Comparison of ENCODE assay signal across 1 cellular context in genomic region chr1:226632922-226633351, GRCh38.
TF ChIP-seq lines count a peak whose summit lies in the region.

No MANE protein-coding gene starts in this region.

TF ChIP-seq in GM23338, 12 proteins besides CTCF, POLR2A, EP300 and RAD21 (continued from another document):
- TF ChIP-seq ZNF462 (CRISPR knock-in tag; IDR thresholded peaks at IDR 0.05) (no peak), POLR2AphosphoS5 (IDR thresholded peaks at IDR 0.05; ENCODE audit: low read depth) (no peak), STAT1 (IDR thresholded peaks at IDR 0.05; ENCODE audit: unreplicated experiment) (no peak), ZNF114 (CRISPR knock-in tag; IDR thresholded peaks at IDR 0.05) (no peak)
